In the genomic region with DNA sequence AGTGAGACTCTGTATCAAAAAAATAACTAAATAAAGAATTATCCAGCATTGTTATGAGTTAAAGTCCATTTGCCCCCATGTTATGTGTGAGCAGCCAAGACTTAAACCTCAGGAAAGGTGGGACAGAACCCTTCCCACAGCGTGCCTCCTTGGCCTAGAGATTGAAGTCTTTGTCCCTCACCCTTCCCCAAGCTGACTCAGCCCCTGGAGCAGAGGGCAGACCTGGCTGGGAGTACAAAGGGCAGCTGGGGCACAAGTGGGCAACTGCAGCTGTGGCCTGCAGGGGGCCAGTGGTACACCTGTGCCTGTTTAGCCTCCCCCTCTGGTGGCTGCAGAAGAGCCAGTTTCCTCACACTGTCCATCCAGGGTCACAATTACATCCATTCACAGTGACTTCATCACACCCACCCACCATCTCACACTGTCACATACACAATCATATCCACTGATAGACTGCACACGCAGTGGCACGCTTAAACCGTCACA, we compare ENCODE assay signal across 8 cellular contexts. TPM values are rescaled to one million over a fixed set of nuclear protein-coding genes. Genes with fewer than 3 reads are reported as not detected.
A peak's percentile ranks its signal among the peaks of the same experiment; 100 is the strongest.
DNase-seq lines count a peak whose midpoint lies in the region; ATAC-seq and TF ChIP-seq lines count a peak whose summit lies in the region.

No MANE protein-coding gene starts in this region.

- H3K9me3 ChIP-seq in H9 (ENCODE audit: control insufficient read depth, low read depth, low read length) = no peaks in the 10 kb centered on the region
- no peaks in the 10 kb centered on the region for H3K9me3 ChIP-seq in osteoblast (ENCODE audit: low read depth, low read length)

- H3K4me3 Mint-ChIP-seq in H9 = peak overlapping the region; percentile 68 to 88

- H3K4me1 Mint-ChIP-seq in H9 = peaks cover 11 to 22% of the 10 kb centered on the region in 2 experiments

- DNase-seq in stimulated activated CD4-positive, alpha-beta T cell treated with anti-CD3 and anti-CD28 coated beads, Interleukin-1b, Interleukin-23, amount 100 ng/mL, for 48 hours = peak; percentile 46
- DNase-seq in stimulated activated CD4-positive, alpha-beta T cell treated with anti-CD3 and anti-CD28 coated beads, Interleukin-2, amount 100 ng/mL, for 48 hours = no peak
- DNase-seq in H9 (peak; percentile 86), LHCN-M2 (ENCODE audit: low read depth) (peak; percentile 54), foreskin keratinocyte (no peak), osteoblast (ENCODE audit: insufficient read length, low spot score, missing footprints) (peak; percentile 93), NCI-H446 (lab: John Stamatoyannopoulos, UW) (no peak)
- DNase-seq in activated CD4-positive, alpha-beta T cell treated with anti-CD3 and anti-CD28 coated beads, Interleukin-2, amount 50 U/mL, for 48 hours = peak; percentile 50 to 59

- H3K4me1 ChIP-seq in H9 (ENCODE audit: insufficient read depth, low read length) (peaks cover 3% of the 10 kb centered on the region; the same call in 1 of the 2 replicates), foreskin keratinocyte (peaks cover 5% of the 10 kb centered on the region), osteoblast (ENCODE audit: insufficient read depth, low read length) (peaks cover 22% of the 10 kb centered on the region)

- H3K27ac ChIP-seq in H9 (ENCODE audit: insufficient read length, low read depth, low read length) (no peak overlapping the region), foreskin keratinocyte (no peak overlapping the region), osteoblast (ENCODE audit: low read depth, low read length) (peak overlapping the region; percentile 85)

- H3K27me3 ChIP-seq in H9 (ENCODE audit: insufficient read depth, low read length) (no peaks in the 10 kb centered on the region), foreskin keratinocyte (no peaks in the 10 kb centered on the region), osteoblast (ENCODE audit: insufficient read depth, low read length) (no peaks in the 10 kb centered on the region)

- no peak overlapping the region for H3K18ac ChIP-seq in H9 (ENCODE audit: insufficient read length, low read depth, low read length)

- no peak overlapping the region for H3K14ac ChIP-seq in H9 (ENCODE audit: insufficient read depth, low read length)

- no peak overlapping the region for H4K91ac ChIP-seq in H9 (ENCODE audit: insufficient read length, low read depth, low read length)

- no peak overlapping the region for H3T11ph ChIP-seq in H9 (ENCODE audit: low read length)

- no CpG with 5 or more reads among the region's 4 CpGs for WGBS in H9 (ENCODE audit: extremely low coverage, insufficient read length, low lambda C conversion rate)

- no peak overlapping the region for H2BK20ac ChIP-seq in H9 (ENCODE audit: low read depth, low read length, poor library complexity, severe bottlenecking)

- H3K4me2 ChIP-seq in H9 (ENCODE audit: insufficient read depth, insufficient read length, low read length) = peak overlapping the region; percentile 86
- peak overlapping the region; percentile 99 for H3K4me2 ChIP-seq in osteoblast (ENCODE audit: insufficient read depth, low read length)

- peaks cover 6% of the 10 kb centered on the region for H3K23me2 ChIP-seq in H9 (ENCODE audit: insufficient read length, low read depth, low read length, poor library complexity, severe bottlenecking)

- peaks cover 0 to 2% of the 10 kb centered on the region in 2 experiments; a peak in 2 of 5 replicates for H3K9me3 Mint-ChIP-seq in H9

- peak; percentile 54 for ATAC-seq in foreskin keratinocyte

- no peaks in the 10 kb centered on the region for H3K79me2 ChIP-seq in H9 (ENCODE audit: insufficient read depth, low read length)
- H3K79me2 ChIP-seq in osteoblast (ENCODE audit: insufficient read depth, low read length) = peaks cover 24% of the 10 kb centered on the region

- H3K4me3 ChIP-seq in osteoblast (ENCODE audit: insufficient read depth, low read length) = peak overlapping the region; percentile 74

- peaks cover 0 to 2% (median under 1%) of the 10 kb centered on the region in 3 experiments; a peak in 4 of 7 replicates for H3K36me3 Mint-ChIP-seq in H9 (ENCODE audit: insufficient read depth in 1 of 3, low read depth in 3 of 3)

- H3K27ac Mint-ChIP-seq in H9 = peak overlapping the region; percentile 49 to 79 (median 62); a peak in 6 of 7 replicates

- no peak overlapping the region for H2BK5ac ChIP-seq in H9 (ENCODE audit: insufficient read length, low read length)

- no peak overlapping the region for H3K9ac ChIP-seq in H9 (ENCODE audit: extremely low read depth, insufficient read length, low read length)

- H3K23ac ChIP-seq in H9 (ENCODE audit: insufficient read length, low read depth, low read length) = no peak overlapping the region

- H2BK15ac ChIP-seq in H9 (ENCODE audit: low read depth, low read length) = no peak overlapping the region

- H4K5ac ChIP-seq in H9 (ENCODE audit: insufficient read length, low read depth, low read length) = no peak overlapping the region

- TF ChIP-seq CTCF in H9 (conservative IDR thresholded peaks at IDR 0.05) (peak; percentile 82), foreskin keratinocyte (conservative IDR thresholded peaks at IDR 0.05) (peak; percentile 50), osteoblast (IDR thresholded peaks at IDR 0.05; ENCODE audit: extremely low read depth, low read depth, low read length) (peak; percentile 57)

- H3K79me1 ChIP-seq in H9 (ENCODE audit: insufficient read depth, low read depth, low read length, poor library complexity, severe bottlenecking) = no peaks in the 10 kb centered on the region

- H2AFZ ChIP-seq in H9 (ENCODE audit: low read length) (no peak overlapping the region), osteoblast (ENCODE audit: low read length) (peak overlapping the region; percentile 95)

- H4K8ac ChIP-seq in H9 (replicated peaks; ENCODE audit: insufficient read length, low read depth, low read length) = no peak overlapping the region

- peaks cover 7% of the 10 kb centered on the region for H3K27me3 Mint-ChIP-seq in H9 (ENCODE audit: low read depth)

- no peak overlapping the region for H3K56ac ChIP-seq in H9 (ENCODE audit: insufficient read length, low read depth, low read length)

- H2BK12ac ChIP-seq in H9 (ENCODE audit: insufficient read length, low read depth, low read length) = no peak overlapping the region

- H3K36me3 ChIP-seq in osteoblast (ENCODE audit: insufficient read depth, low read length) = no peaks in the 10 kb centered on the region

- no peak overlapping the region for H3K4ac ChIP-seq in H9 (ENCODE audit: low read depth, low read length)

- no peak overlapping the region for H2AK5ac ChIP-seq in H9 (ENCODE audit: insufficient read length, low read length)

- H4K20me1 ChIP-seq in H9 (ENCODE audit: control insufficient read depth, insufficient read depth, insufficient read length) = peaks cover 3% of the 10 kb centered on the region
- H4K20me1 ChIP-seq in osteoblast (ENCODE audit: insufficient read depth, low read length) = peaks cover 6% of the 10 kb centered on the region

- no peak overlapping the region for H2BK120ac ChIP-seq in H9 (ENCODE audit: low read depth, low read length, poor library complexity, severe bottlenecking)

RNA-seq across cellular contexts. Expression of gene ACY1, which starts 0.9 kb away (rescaled TPM):
- total RNA-seq in H9 (2021) (62.6 and 63.6 TPM in 2 replicates), LHCN-M2 (2014; rRNA removed) (60.4 and 75.4 TPM in 2 replicates), foreskin keratinocyte (62.3 and 69.9 TPM in 2 replicates), osteoblast (35.7 and 37.6 TPM in 2 replicates)
- 48.2 TPM for polyA plus RNA-seq in LHCN-M2 (2012)
- polyA plus RNA-seq in foreskin keratinocyte = 62.5 and 73.2 TPM in 2 replicates

RNA-seq across cellular contexts. Expression of gene ABHD14A, which starts 7.5 kb away (rescaled TPM):
- total RNA-seq in H9 (2021) = 3.0 and 3.1 TPM in 2 replicates
- 23.1 and 30.7 TPM in 2 replicates for total RNA-seq in LHCN-M2 (2014; rRNA removed)
- polyA plus RNA-seq in LHCN-M2 (2012) = 25.8 TPM
- 4.9 and 5.6 TPM in 2 replicates for total RNA-seq in foreskin keratinocyte
- polyA plus RNA-seq in foreskin keratinocyte = 8.9 and 9.5 TPM in 2 replicates
- 16.5 and 18.8 TPM in 2 replicates for total RNA-seq in osteoblast

RNA-seq across cellular contexts. Expression of gene ABHD14B, which starts 8.5 kb away (rescaled TPM):
- total RNA-seq in H9 (2021) = 7.4 and 8.4 TPM in 2 replicates
- total RNA-seq in LHCN-M2 (2014; rRNA removed) = 54.6 and 59.9 TPM in 2 replicates
- polyA plus RNA-seq in LHCN-M2 (2012) = 68.1 TPM
- total RNA-seq in foreskin keratinocyte = 23.0 and 25.8 TPM in 2 replicates
- 30.5 and 33.6 TPM in 2 replicates for polyA plus RNA-seq in foreskin keratinocyte
- 38.7 and 44.2 TPM in 2 replicates for total RNA-seq in osteoblast

RNA-seq across cellular contexts. Expression of gene RPL29, which starts 13.3 kb away (rescaled TPM):
- total RNA-seq in H9 (2021) (1,592 and 1,656 TPM in 2 replicates), LHCN-M2 (2014; rRNA removed) (1,243 and 1,634 TPM in 2 replicates), foreskin keratinocyte (1,319 and 1,629 TPM in 2 replicates), osteoblast (824 and 862 TPM in 2 replicates)
- 1,899 TPM for polyA plus RNA-seq in LHCN-M2 (2012)
- 2,404 and 2,789 TPM in 2 replicates for polyA plus RNA-seq in foreskin keratinocyte

RNA-seq across cellular contexts. Expression of gene PCBP4, which starts 15.1 kb away (rescaled TPM):
- total RNA-seq in H9 (2021) = 20.9 and 24.6 TPM in 2 replicates
- 189 and 276 TPM in 2 replicates for total RNA-seq in LHCN-M2 (2014; rRNA removed)
- 124 TPM for polyA plus RNA-seq in LHCN-M2 (2012)
- 30.9 and 33.4 TPM in 2 replicates for total RNA-seq in foreskin keratinocyte
- polyA plus RNA-seq in foreskin keratinocyte = 40.0 and 46.9 TPM in 2 replicates
- 19.7 and 22.4 TPM in 2 replicates for total RNA-seq in osteoblast

Comparison
In these comparisons a context has a peak if more than half of its experiments do, and no peak if none do; other contexts are left out.
1. DNase-seq: peak in stimulated activated CD4-positive, alpha-beta T cell treated with anti-CD3 and anti-CD28 coated beads, Interleukin-1b, Interleukin-23, amount 100 ng/mL, for 48 hours (single experiment), H9 (single experiment), LHCN-M2 (single experiment), activated CD4-positive, alpha-beta T cell treated with anti-CD3 and anti-CD28 coated beads, Interleukin-2, amount 50 U/mL, for 48 hours (2 of 2) and osteoblast (single experiment); none in stimulated activated CD4-positive, alpha-beta T cell treated with anti-CD3 and anti-CD28 coated beads, Interleukin-2, amount 100 ng/mL, for 48 hours (0 of 2), foreskin keratinocyte (0 of 2) and NCI-H446 (0 of 2).
2. Peak in every context shown above with its lines, with median percentiles within 50 percentile points of each other: CTCF ChIP-seq.